16 cellular contexts compared by ENCODE assay signal in genomic region chr1:12272770-12273169, GRCh38.
"Had no signal": no experiment of that assay in that cellular context is flagged by ENCODE, and none has a peak within 500 bp of the region (broad histone marks: within the 10 kb centered on the region; RNA-seq: fewer than 3 reads in every experiment).

No MANE protein-coding gene starts in this region.

- DNase-seq: activated B cell treated with CpG ODN at 0.5 μM for 24 hours; activated CD8-positive, alpha-beta memory T cell treated with anti-CD3 and anti-CD28 coated beads, Interleukin-2, amount 50 U/mL, for 48 hours; activated naive CD8-positive, alpha-beta T cell treated with anti-CD3 and anti-CD28 coated beads, Interleukin-2, amount 10 ng/mL, durations not matched to agents 7 days and 5 days; activated T-cell treated with anti-CD3 and anti-CD28 coated beads, Interleukin-2, amount 50 U/mL, for 4 hours; amniotic stem cell; cerebellar nuclear complex; heart left ventricle; left cardiac atrium; occipital lobe; T-helper 9 cell; transverse colon had no signal

- H3K4me3 ChIP-seq: coronary artery, heart left ventricle, mucosa of descending colon, transverse colon had no signal

- ATAC-seq: activated T-cell treated with anti-CD3 and anti-CD28 coated beads, Interleukin-2, amount 50 U/mL, for 4 hours; sciatic nerve; stimulated activated memory B cell treated with anti-CD40 and anti-IgM and Interleukin-4, amounts not matched to agents 10 μg/mL and 1 μg/mL and 100 μg/mL, for 72 hours had no signal

- H3K4me1 ChIP-seq: transverse colon had no signal

- H3K27me3 ChIP-seq: heart left ventricle, transverse colon had no signal

- H3K27ac ChIP-seq: coronary artery, epithelial cell of prostate, heart left ventricle, transverse colon had no signal

- H3K9me3 ChIP-seq: heart left ventricle, mucosa of descending colon, transverse colon had no signal
